ENCODE assay signal across 1 cellular context in the genomic region with DNA sequence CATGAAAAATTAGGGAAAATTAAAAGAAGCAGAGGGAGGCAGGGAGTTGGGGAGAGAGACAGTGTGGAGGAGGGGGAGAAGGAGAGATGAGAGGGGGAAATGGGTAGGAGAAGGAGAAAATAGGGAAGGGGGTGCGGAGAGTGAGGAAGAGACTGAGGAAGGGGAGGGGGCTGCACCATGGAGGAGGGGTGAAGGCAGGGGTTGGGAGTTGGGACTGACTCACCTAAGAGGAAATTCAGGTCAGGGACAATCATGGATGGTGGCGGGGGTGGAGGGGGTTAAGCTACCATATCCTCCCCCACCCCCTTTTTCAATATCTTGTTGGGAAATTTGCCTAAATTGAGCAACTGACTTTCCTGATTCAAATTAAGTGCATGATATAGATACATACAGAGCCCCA.
A peak's percentile ranks its signal among the peaks of the same experiment; 100 is the strongest.
TF ChIP-seq lines count a peak whose summit lies in the region.

No MANE protein-coding gene starts in this region.

TF ChIP-seq in HepG2, 621 proteins besides CTCF, POLR2A, EP300 and RAD21:
- TF ChIP-seq HNRNPK (IDR thresholded peaks at IDR 0.05; ENCODE audit: low read depth, low read length, poor library complexity, severe bottlenecking) (peak; percentile 43), PCBP2 (optimal IDR thresholded peaks at IDR 0.05; ENCODE audit: low read depth, low read length, poor library complexity, severe bottlenecking) (peak; percentile 45), ZFX (CRISPR knock-in tag; IDR thresholded peaks at IDR 0.05; ENCODE audit: low read depth) (no peak)
- TF ChIP-seq, protein P1, sequence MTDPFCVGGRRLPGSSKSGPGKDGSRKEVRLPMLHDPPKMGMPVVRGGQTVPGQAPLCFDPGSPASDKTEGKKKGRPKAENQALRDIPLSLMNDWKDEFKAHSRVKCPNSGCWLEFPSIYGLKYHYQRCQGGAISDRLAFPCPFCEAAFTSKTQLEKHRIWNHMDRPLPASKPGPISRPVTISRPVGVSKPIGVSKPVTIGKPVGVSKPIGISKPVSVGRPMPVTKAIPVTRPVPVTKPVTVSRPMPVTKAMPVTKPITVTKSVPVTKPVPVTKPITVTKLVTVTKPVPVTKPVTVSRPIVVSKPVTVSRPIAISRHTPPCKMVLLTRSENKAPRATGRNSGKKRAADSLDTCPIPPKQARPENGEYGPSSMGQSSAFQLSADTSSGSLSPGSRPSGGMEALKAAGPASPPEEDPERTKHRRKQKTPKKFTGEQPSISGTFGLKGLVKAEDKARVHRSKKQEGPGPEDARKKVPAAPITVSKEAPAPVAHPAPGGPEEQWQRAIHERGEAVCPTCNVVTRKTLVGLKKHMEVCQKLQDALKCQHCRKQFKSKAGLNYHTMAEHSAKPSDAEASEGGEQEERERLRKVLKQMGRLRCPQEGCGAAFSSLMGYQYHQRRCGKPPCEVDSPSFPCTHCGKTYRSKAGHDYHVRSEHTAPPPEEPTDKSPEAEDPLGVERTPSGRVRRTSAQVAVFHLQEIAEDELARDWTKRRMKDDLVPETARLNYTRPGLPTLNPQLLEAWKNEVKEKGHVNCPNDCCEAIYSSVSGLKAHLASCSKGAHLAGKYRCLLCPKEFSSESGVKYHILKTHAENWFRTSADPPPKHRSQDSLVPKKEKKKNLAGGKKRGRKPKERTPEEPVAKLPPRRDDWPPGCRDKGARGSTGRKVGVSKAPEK (CRISPR knock-in tag; IDR thresholded peaks at IDR 0.05; ENCODE audit: borderline replicate concordance) = no peak
